1 cellular context compared by ENCODE assay signal in genomic region chr3:33089515-33089914, GRCh38.
TF ChIP-seq lines count a peak whose summit lies in the region.

No MANE protein-coding gene starts in this region.

TF ChIP-seq in HepG2, 621 proteins besides CTCF, POLR2A, EP300 and RAD21:
- no peak for TF ChIP-seq MNT (IDR thresholded peaks at IDR 0.05)
- TF ChIP-seq ZNF557 (CRISPR knock-in tag; IDR thresholded peaks at IDR 0.05) = no peak
- TF ChIP-seq POGZ (CRISPR knock-in tag; IDR thresholded peaks at IDR 0.05) = no peak
- TF ChIP-seq ELF1 (CRISPR knock-in tag; IDR thresholded peaks at IDR 0.05) = no peak
- TF ChIP-seq ZBTB46 (CRISPR knock-in tag; IDR thresholded peaks at IDR 0.05; ENCODE audit: borderline replicate concordance) = no peak
- no peak for TF ChIP-seq BCL6 (CRISPR knock-in tag; IDR thresholded peaks at IDR 0.05)
- no peak for TF ChIP-seq ZNF329 (CRISPR knock-in tag; IDR thresholded peaks at IDR 0.05; ENCODE audit: low read depth)
